1 cellular context compared by ENCODE assay signal in the genomic region with DNA sequence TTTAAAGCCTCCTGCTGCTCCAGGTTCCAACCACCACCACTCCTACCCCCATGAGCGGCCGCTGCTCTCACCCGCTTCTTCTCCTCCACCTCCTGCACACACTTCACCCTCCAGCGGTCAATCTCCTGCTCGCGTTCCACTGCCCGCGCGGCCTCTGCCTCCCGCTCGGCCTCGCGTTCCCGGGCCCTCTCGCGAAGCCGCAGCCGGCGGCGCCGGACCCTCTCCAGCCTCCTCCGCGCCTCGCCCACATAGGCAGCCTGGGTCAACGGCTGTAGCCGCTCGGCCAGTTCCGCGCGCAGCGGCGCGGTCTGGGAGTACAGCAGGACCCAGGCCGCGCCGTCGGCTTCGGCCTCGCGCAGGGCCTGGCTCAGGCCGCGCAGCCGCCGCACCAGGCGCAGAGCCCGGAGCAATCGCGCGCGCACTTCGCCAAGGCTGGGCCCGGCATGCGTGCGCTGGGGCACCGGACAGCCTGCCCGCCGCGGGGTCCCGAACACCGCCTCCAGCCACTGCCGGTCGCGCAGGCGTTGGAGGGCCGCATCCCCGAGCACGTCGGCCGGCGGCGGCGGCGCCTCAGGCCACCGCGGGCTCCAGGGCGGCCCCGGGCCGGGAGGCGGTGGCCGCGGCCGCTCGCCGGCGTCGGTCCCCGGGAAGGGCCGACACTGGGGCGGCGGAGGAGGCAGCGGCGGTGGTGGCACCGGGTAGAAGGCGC.
TF ChIP-seq lines count a peak whose summit lies in the region.

No MANE protein-coding gene starts in this region.

TF ChIP-seq in A549, 52 proteins besides CTCF, POLR2A, EP300 and RAD21 (continued from another document):
- TF ChIP-seq REST (IDR thresholded peaks at IDR 0.05) (0 out of 2 replicates have a peak, but pooled peaks have one; percentile 38), MAZ (IDR thresholded peaks at IDR 0.05; ENCODE audit: borderline replicate concordance, low read depth, low read length) (no peak), HOXA7 (CRISPR knock-in tag; IDR thresholded peaks at IDR 0.05) (no peak), ESRRA (IDR thresholded peaks at IDR 0.05; ENCODE audit: borderline replicate concordance, low read length) (no peak), TP53 (CRISPR knock-in tag; IDR thresholded peaks at IDR 0.05) (no peak; the same call in 1 of the 2 replicates), HMGXB4 (CRISPR knock-in tag; IDR thresholded peaks at IDR 0.05; ENCODE audit: borderline replicate concordance) (peak; percentile 39; the same call in 1 of the 2 replicates), USF2 (IDR thresholded peaks at IDR 0.05) (no peak), ELK1 (IDR thresholded peaks at IDR 0.05; ENCODE audit: low read depth, low read length) (no peak), CBX2 (IDR thresholded peaks at IDR 0.05; ENCODE audit: borderline replicate concordance, low read depth) (no peak), ZC3H11A (IDR thresholded peaks at IDR 0.05) (no peak), NR3C1 (IDR thresholded peaks at IDR 0.05) (no peak), CEBPB (IDR thresholded peaks at IDR 0.05) (no peak), RARB (CRISPR knock-in tag; IDR thresholded peaks at IDR 0.05) (no peak), MAX (IDR thresholded peaks at IDR 0.05) (peak; percentile 33; the same call in 1 of the 2 replicates), ZNF302 (CRISPR knock-in tag; IDR thresholded peaks at IDR 0.05) (no peak), POLR2AphosphoS2 (conservative IDR thresholded peaks at IDR 0.05; ENCODE audit: low read length) (no peak), EHMT2 (IDR thresholded peaks at IDR 0.05; ENCODE audit: low read depth) (no peak)
- TF ChIP-seq, protein P1, sequence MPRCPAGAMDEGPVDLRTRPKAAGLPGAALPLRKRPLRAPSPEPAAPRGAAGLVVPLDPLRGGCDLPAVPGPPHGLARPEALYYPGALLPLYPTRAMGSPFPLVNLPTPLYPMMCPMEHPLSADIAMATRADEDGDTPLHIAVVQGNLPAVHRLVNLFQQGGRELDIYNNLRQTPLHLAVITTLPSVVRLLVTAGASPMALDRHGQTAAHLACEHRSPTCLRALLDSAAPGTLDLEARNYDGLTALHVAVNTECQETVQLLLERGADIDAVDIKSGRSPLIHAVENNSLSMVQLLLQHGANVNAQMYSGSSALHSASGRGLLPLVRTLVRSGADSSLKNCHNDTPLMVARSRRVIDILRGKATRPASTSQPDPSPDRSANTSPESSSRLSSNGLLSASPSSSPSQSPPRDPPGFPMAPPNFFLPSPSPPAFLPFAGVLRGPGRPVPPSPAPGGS (IDR thresholded peaks at IDR 0.05) = no peak
- TF ChIP-seq, protein P2, sequence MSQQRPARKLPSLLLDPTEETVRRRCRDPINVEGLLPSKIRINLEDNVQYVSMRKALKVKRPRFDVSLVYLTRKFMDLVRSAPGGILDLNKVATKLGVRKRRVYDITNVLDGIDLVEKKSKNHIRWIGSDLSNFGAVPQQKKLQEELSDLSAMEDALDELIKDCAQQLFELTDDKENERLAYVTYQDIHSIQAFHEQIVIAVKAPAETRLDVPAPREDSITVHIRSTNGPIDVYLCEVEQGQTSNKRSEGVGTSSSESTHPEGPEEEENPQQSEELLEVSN (IDR thresholded peaks at IDR 0.05; ENCODE audit: borderline replicate concordance, low read depth) = peak; percentile 14; the same call in 1 of the 2 replicates
